ENCODE assay signal across 8 cellular contexts in the genomic region with DNA sequence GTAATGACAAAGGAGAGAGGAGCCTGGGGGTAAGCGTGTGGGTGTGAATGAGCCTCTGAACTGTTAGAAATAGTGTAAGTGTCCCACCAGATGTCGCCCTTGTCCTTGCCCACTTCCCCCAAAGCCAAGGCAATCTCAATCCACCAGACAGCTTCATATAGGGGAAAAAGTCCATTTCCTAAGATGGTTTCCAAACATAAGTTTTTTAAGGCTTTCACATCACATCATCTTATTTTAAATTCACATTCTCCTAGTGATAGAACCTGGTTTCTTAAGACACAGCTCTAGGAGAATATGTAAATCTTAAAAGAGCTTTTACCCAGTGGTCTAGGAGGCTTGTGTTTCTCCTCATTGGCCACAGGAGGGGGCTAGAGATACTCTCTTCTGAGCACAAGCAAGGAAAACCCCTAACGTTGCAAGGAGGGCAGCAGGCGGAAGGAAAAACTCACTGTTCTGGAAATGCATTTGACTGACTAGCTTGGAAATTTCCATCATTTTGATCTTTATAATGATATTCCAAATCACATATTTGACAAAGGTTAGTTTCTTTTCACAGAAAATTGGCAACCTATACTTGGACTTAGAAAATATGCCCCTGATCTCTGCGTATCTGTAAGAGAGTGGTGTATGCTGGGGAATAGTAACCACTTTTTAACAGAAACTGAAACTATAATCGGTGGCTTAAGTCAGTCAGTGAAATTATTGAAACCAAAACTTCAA. TPM values are rescaled to one million over a fixed set of nuclear protein-coding genes. Genes with fewer than 3 reads are reported as not detected.
DNase-seq lines count a peak whose midpoint lies in the region; ATAC-seq and TF ChIP-seq lines count a peak whose summit lies in the region.

No MANE protein-coding gene starts in this region.

- POLR2A ChIA-PET in SK-N-SH (lab: Yijun Ruan, JAX) = interaction anchor here (1.3 kb wide), 1 partner anchor 315 kb away, joined by 10 read pairs; the partner anchor contains the start of gene C1orf52

- peak; percentile 67 for TF ChIP-seq RAD21 in SK-N-SH (IDR thresholded peaks at IDR 0.05; ENCODE audit: low read length)

- H3K4me3 Mint-ChIP-seq in HFFc6 = peak overlapping the region; percentile 83
- peak overlapping the region; percentile 80 for H3K4me3 Mint-ChIP-seq in activated naive CD8-positive, alpha-beta T cell treated with anti-CD3 and anti-CD28 coated beads, Interleukin-2, amount 50 U/mL, for 24 hours

- no peaks in the 10 kb centered on the region; the same call in 1 of the 2 replicates for H3K9me3 Mint-ChIP-seq in HFFc6
- H3K9me3 Mint-ChIP-seq in activated naive CD8-positive, alpha-beta T cell treated with anti-CD3 and anti-CD28 coated beads, Interleukin-2, amount 50 U/mL, for 24 hours = peaks cover 5% of the 10 kb centered on the region

- peak; percentile 90 for ATAC-seq in activated naive CD8-positive, alpha-beta T cell treated with anti-CD3 and anti-CD28 coated beads, Interleukin-2, amount 50 U/mL, for 24 hours

- H3K9me3 ChIP-seq in SK-N-SH (peaks cover 4% of the 10 kb centered on the region; the same call in 1 of the 2 replicates), left ventricle myocardium inferior (replicated peaks) (peaks cover 12% of the 10 kb centered on the region)

- TF ChIP-seq EP300 in SK-N-SH (IDR thresholded peaks at IDR 0.05; ENCODE audit: borderline replicate concordance in 1 of 2, low read depth in 1 of 2, low read length in 1 of 2) = no peak

- H3K27me3 ChIP-seq in SK-N-SH (ENCODE audit: insufficient read depth) = peaks cover 7% of the 10 kb centered on the region
- H3K27me3 ChIP-seq in left ventricle myocardium inferior (ENCODE audit: low read depth) = no peaks in the 10 kb centered on the region
- no peaks in the 10 kb centered on the region for H3K27me3 ChIP-seq in rectal smooth muscle tissue (ENCODE audit: control insufficient read depth, insufficient read depth, low read length)

- H3K79me2 ChIP-seq in SK-N-SH (ENCODE audit: insufficient read depth) = no peaks in the 10 kb centered on the region

- H3K4me1 ChIP-seq in SK-N-SH (ENCODE audit: control insufficient read depth in 1 of 2, insufficient read depth in 2 of 2, low read depth in 1 of 2, low read length in 1 of 2) (no peaks in the 10 kb centered on the region; a peak in 2 of 4 replicates), left ventricle myocardium inferior (peaks cover 7% of the 10 kb centered on the region), rectal smooth muscle tissue (ENCODE audit: control insufficient read depth, insufficient read depth, low read length) (peaks cover 4% of the 10 kb centered on the region)

- H3K9ac ChIP-seq in SK-N-SH (0 out of 2 replicates have a peak overlapping the region, but pooled peaks have one; percentile 13), rectal smooth muscle tissue (ENCODE audit: low read length) (no peak overlapping the region)

- H2AFZ ChIP-seq in SK-N-SH (ENCODE audit: low read depth) = peak overlapping the region; percentile 92

- intact Hi-C loops in left ventricle myocardium inferior (cut with micrococcal nuclease) = loop anchor here (2.0 kb wide), 1 partner anchor 314 kb away; the partner anchor contains the start of gene C1orf52

- no peaks in the 10 kb centered on the region; the same call in 1 of the 2 replicates for H3K27me3 Mint-ChIP-seq in HFFc6 (ENCODE audit: insufficient read depth)
- no peaks in the 10 kb centered on the region for H3K27me3 Mint-ChIP-seq in activated naive CD8-positive, alpha-beta T cell treated with anti-CD3 and anti-CD28 coated beads, Interleukin-2, amount 50 U/mL, for 24 hours

- 11% methylated on average over 6 of the region's 6 CpGs for WGBS in SK-N-SH (ENCODE audit: low lambda C conversion rate)

- H3K4me2 ChIP-seq in SK-N-SH = peak overlapping the region; percentile 45

- H3K9me2 ChIP-seq in SK-N-SH = no peaks in the 10 kb centered on the region

- H3K36me3 Mint-ChIP-seq in HFFc6 (ENCODE audit: low read depth) = no peaks in the 10 kb centered on the region
- peaks cover 30% of the 10 kb centered on the region for H3K36me3 Mint-ChIP-seq in activated naive CD8-positive, alpha-beta T cell treated with anti-CD3 and anti-CD28 coated beads, Interleukin-2, amount 50 U/mL, for 24 hours (ENCODE audit: low read depth)

- H3K27ac Mint-ChIP-seq in HFFc6 = peak overlapping the region; percentile 89
- peak overlapping the region; percentile 95 for H3K27ac Mint-ChIP-seq in activated naive CD8-positive, alpha-beta T cell treated with anti-CD3 and anti-CD28 coated beads, Interleukin-2, amount 50 U/mL, for 24 hours

- TF ChIP-seq CTCF in GM12864 (IDR thresholded peaks at IDR 0.05; ENCODE audit: low read depth, low read length, missing control alignments) (peak; percentile 66), HFFc6 (IDR thresholded peaks at IDR 0.05) (peak; percentile 93), SK-N-SH (IDR thresholded peaks at IDR 0.05) (peak; percentile 98), left ventricle myocardium inferior (IDR thresholded peaks at IDR 0.05; ENCODE audit: borderline replicate concordance) (peak; percentile 95)

- DNase-seq in GM12864 (ENCODE audit: low read depth) (peak; percentile 87), HFFc6 (peak; percentile 81), NAMALWA (ENCODE audit: low spot score) (peak; percentile 96), SK-N-SH (peak; percentile 63), left ventricle myocardium inferior (peak; percentile 22), HPDE6-E6E7 (ENCODE audit: extremely low spot score) (no peak)
- peak; percentile 68 for DNase-seq in activated naive CD8-positive, alpha-beta T cell treated with anti-CD3 and anti-CD28 coated beads, Interleukin-2, amount 50 U/mL, for 24 hours

- peaks cover 3% of the 10 kb centered on the region for H3F3A ChIP-seq in SK-N-SH (replicated peaks; ENCODE audit: insufficient read depth)

- H3K4me3 ChIP-seq in GM12864 (ENCODE audit: low read depth, low read length) (no peak overlapping the region; the same call in 1 of the 2 replicates), SK-N-SH (ENCODE audit: low read depth in 2 of 2, low read length in 1 of 2) (peak overlapping the region; percentile 41 to 48), left ventricle myocardium inferior (peak overlapping the region; percentile 57), rectal smooth muscle tissue (ENCODE audit: low read length) (peak overlapping the region; percentile 62)

- H3K36me3 ChIP-seq in SK-N-SH (replicated peaks in 1 of 2; ENCODE audit: control insufficient read depth in 1 of 2, insufficient read depth in 2 of 2, low read length in 1 of 2) (no peaks in the 10 kb centered on the region), left ventricle myocardium inferior (peaks cover 5% of the 10 kb centered on the region), rectal smooth muscle tissue (ENCODE audit: control insufficient read depth, insufficient read depth, low read length) (no peaks in the 10 kb centered on the region)

- H3K4me1 Mint-ChIP-seq in HFFc6 (ENCODE audit: low read depth) = peaks cover 38% of the 10 kb centered on the region
- peaks cover 19% of the 10 kb centered on the region for H3K4me1 Mint-ChIP-seq in activated naive CD8-positive, alpha-beta T cell treated with anti-CD3 and anti-CD28 coated beads, Interleukin-2, amount 50 U/mL, for 24 hours

- CTCF ChIA-PET in SK-N-SH (lab: Yijun Ruan, JAX) = interaction anchor here (0.6 to 9.9 kb wide), 97 partner anchors 10 to 1072 kb away, joined by 3 to 193 read pairs (median 4); partner anchors contain the start of genes BCL10, C1orf52, MCOLN2 and MCOLN3

- H4K20me1 ChIP-seq in SK-N-SH (ENCODE audit: insufficient read depth) = no peaks in the 10 kb centered on the region

- no peak overlapping the region; a peak in 1 of 4 replicates for H3K27ac ChIP-seq in SK-N-SH (ENCODE audit: low read depth in 2 of 2, low read length in 1 of 2)
- H3K27ac ChIP-seq in left ventricle myocardium inferior (replicated peaks) = peak overlapping the region; percentile 68
- H3K27ac ChIP-seq in rectal smooth muscle tissue (ENCODE audit: low read depth, low read length) = peak overlapping the region; percentile 77

TF ChIP-seq in SK-N-SH, 30 proteins besides CTCF, POLR2A, EP300 and RAD21 (continues in another document):
- TF ChIP-seq GATA2 (CRISPR knock-in tag; IDR thresholded peaks at IDR 0.05) = no peak
- TF ChIP-seq FOXM1 (IDR thresholded peaks at IDR 0.05; ENCODE audit: low read depth) = 0 out of 2 replicates have a peak, but pooled peaks have one; percentile 13
- peak; percentile 15; the same call in 1 of the 2 replicates for TF ChIP-seq POLR2AphosphoS5 (IDR thresholded peaks at IDR 0.05; ENCODE audit: low read depth, low read length)
- TF ChIP-seq, protein P1, sequence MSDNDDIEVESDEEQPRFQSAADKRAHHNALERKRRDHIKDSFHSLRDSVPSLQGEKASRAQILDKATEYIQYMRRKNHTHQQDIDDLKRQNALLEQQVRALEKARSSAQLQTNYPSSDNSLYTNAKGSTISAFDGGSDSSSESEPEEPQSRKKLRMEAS (IDR thresholded peaks at IDR 0.05; ENCODE audit: low read depth) = peak; percentile 36; the same call in 1 of the 2 replicates
- TF ChIP-seq, protein P2, sequence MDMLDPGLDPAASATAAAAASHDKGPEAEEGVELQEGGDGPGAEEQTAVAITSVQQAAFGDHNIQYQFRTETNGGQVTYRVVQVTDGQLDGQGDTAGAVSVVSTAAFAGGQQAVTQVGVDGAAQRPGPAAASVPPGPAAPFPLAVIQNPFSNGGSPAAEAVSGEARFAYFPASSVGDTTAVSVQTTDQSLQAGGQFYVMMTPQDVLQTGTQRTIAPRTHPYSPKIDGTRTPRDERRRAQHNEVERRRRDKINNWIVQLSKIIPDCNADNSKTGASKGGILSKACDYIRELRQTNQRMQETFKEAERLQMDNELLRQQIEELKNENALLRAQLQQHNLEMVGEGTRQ (IDR thresholded peaks at IDR 0.05; ENCODE audit: borderline replicate concordance, low read depth, low read length) = no peak

RNA-seq across cellular contexts. Expression of gene LPAR3, which starts 51.9 kb away (rescaled TPM):
- 1 to 10 TPM in 5 of 6 experiments, under 1 TPM in 1; 0.28 to 3.1 (median 2.0) TPM for total RNA-seq in HFFc6 (2021; fragmentation: NEBNext Ultra II Directional; extraction: Animal tissue kit (Norgen Biotek cat#: 25700))
- polyA plus RNA-seq in SK-N-SH (2012; rRNA removed) = 0.08 and 0.11 TPM in 2 replicates
- 0.08 and 0.25 TPM in 2 replicates for polyA plus RNA-seq in SK-N-SH (2012; cell fraction: cytosol; rRNA removed)
- polyA plus RNA-seq in SK-N-SH (2012; cell fraction: nucleus; rRNA removed) = not detected in 2 replicates
- 16.2 TPM for total RNA-seq in left ventricle myocardium inferior

RNA-seq across cellular contexts. Expression of gene MCOLN2, which starts 52.0 kb away (rescaled TPM):
- total RNA-seq in HFFc6 (2021; fragmentation: NEBNext Ultra II Directional; extraction: Animal tissue kit (Norgen Biotek cat#: 25700)) = 1 to 10 TPM; 1.3 to 4.1 (median 2.5) TPM
- polyA plus RNA-seq in SK-N-SH (2012; rRNA removed) = not detected in 2 replicates
- polyA plus RNA-seq in SK-N-SH (2012; cell fraction: cytosol; rRNA removed) = 0.01 TPM in 1 of 2 replicates, not detected in the other
- polyA plus RNA-seq in SK-N-SH (2012; cell fraction: nucleus; rRNA removed) = 0.05 and 0.10 TPM in 2 replicates
- total RNA-seq in left ventricle myocardium inferior = 0.19 TPM

Comparison
In these comparisons a context has a peak if more than half of its experiments do, and no peak if none do; other contexts are left out.
1. H3K27ac ChIP-seq: peak in left ventricle myocardium inferior (single experiment) and rectal smooth muscle tissue (single experiment); none in SK-N-SH (0 of 2).
2. Peak in every context shown above with its lines, with median percentiles within 50 percentile points of each other: CTCF ChIP-seq.